ENCODE assay signal across 12 cellular contexts in genomic region chr5:169303119-169303515, GRCh38. TPM values are rescaled to one million over a fixed set of nuclear protein-coding genes. Genes with fewer than 3 reads are reported as not detected.
DNase-seq lines count a peak whose midpoint lies in the region; ATAC-seq and TF ChIP-seq lines count a peak whose summit lies in the region.
"Had no signal": no experiment of that assay in that cellular context is flagged by ENCODE, and none has a peak within 500 bp of the region (broad histone marks: within the 10 kb centered on the region; RNA-seq: fewer than 3 reads in every experiment).

No MANE protein-coding gene starts in this region.

- DNase-seq in activated CD4-positive, alpha-beta T cell treated with anti-CD3 and anti-CD28 coated beads, Interleukin-2, amount 10 ng/mL, durations not matched to agents 24 days and 14 days = peak; percentile 4
- no peak for DNase-seq in activated CD4-positive, alpha-beta T cell treated with anti-CD3 and anti-CD28 coated beads for 36 hours
- DNase-seq in amniotic epithelial cell (ENCODE audit: low read depth) = peak; percentile 57
- DNase-seq in hepatocyte (ENCODE audit: low spot score) = no peak
- no peak for DNase-seq in effector memory CD8-positive, alpha-beta T cell
- DNase-seq in vagina (ENCODE audit: extremely low spot score in 2 of 2) = no peak
- DNase-seq in stimulated activated CD8-positive, alpha-beta memory T cell treated with anti-CD3 and anti-CD28 coated beads, Interleukin-4, amount 100 ng/mL, for 48 hours = no peak
- no peak for DNase-seq in dermis blood vessel endothelial cell

- H3K27ac Mint-ChIP-seq in activated CD4-positive, alpha-beta T cell treated with anti-CD3 and anti-CD28 coated beads, Interleukin-2, amount 10 ng/mL, durations not matched to agents 24 days and 14 days = no peak overlapping the region
- H3K27ac Mint-ChIP-seq in activated CD4-positive, alpha-beta T cell treated with anti-CD3 and anti-CD28 coated beads for 36 hours = no peak overlapping the region
- H3K27ac Mint-ChIP-seq in effector memory CD8-positive, alpha-beta T cell = no peak overlapping the region
- H3K27ac Mint-ChIP-seq: CD8-positive, alpha-beta memory T cell; IgD-negative memory B cell had no signal

- no peak for ATAC-seq in activated CD4-positive, alpha-beta T cell treated with anti-CD3 and anti-CD28 coated beads for 36 hours
- no peak for ATAC-seq in effector memory CD8-positive, alpha-beta T cell (replicated peaks)

- H3K4me2 ChIP-seq in hepatocyte = no peak overlapping the region

- H3K4me3 ChIP-seq in hepatocyte = no peak overlapping the region
- no peak overlapping the region for H3K4me3 ChIP-seq in vagina
- H3K4me3 ChIP-seq: SK-N-MC had no signal

- peak overlapping the region; percentile 14 for H3K27ac ChIP-seq in hepatocyte
- H3K27ac ChIP-seq in vagina = no peak overlapping the region
- H3K27ac ChIP-seq: C4-2B, SK-N-MC had no signal

- TF ChIP-seq POLR2A in vagina (IDR thresholded peaks at IDR 0.05) = no peak

- no peaks in the 10 kb centered on the region for H3K36me3 Mint-ChIP-seq in activated CD4-positive, alpha-beta T cell treated with anti-CD3 and anti-CD28 coated beads, Interleukin-2, amount 10 ng/mL, durations not matched to agents 24 days and 14 days (ENCODE audit: low read depth)
- no peaks in the 10 kb centered on the region for H3K36me3 Mint-ChIP-seq in activated CD4-positive, alpha-beta T cell treated with anti-CD3 and anti-CD28 coated beads for 36 hours (ENCODE audit: low read depth)
- H3K36me3 Mint-ChIP-seq in effector memory CD8-positive, alpha-beta T cell (ENCODE audit: insufficient read depth) = peaks cover 4% of the 10 kb centered on the region
- H3K36me3 Mint-ChIP-seq: CD8-positive, alpha-beta memory T cell had no signal

- H4K20me1 ChIP-seq in hepatocyte (ENCODE audit: insufficient read depth, poor library complexity, severe bottlenecking) = no peaks in the 10 kb centered on the region

- no peaks in the 10 kb centered on the region for H3K9me3 ChIP-seq in hepatocyte (ENCODE audit: low read depth)
- no peaks in the 10 kb centered on the region for H3K9me3 ChIP-seq in vagina

- H3K9me2 ChIP-seq in hepatocyte (replicated peaks; ENCODE audit: insufficient read depth) = no peaks in the 10 kb centered on the region

- H3K79me2 ChIP-seq in hepatocyte = peaks cover 14% of the 10 kb centered on the region

- TF ChIP-seq CTCF in hepatocyte (IDR thresholded peaks at IDR 0.05; ENCODE audit: poor library complexity) (no peak), vagina (IDR thresholded peaks at IDR 0.05) (no peak)

- H3K27me3 ChIP-seq in hepatocyte = no peaks in the 10 kb centered on the region
- no peaks in the 10 kb centered on the region for H3K27me3 ChIP-seq in vagina

- no peaks in the 10 kb centered on the region for H3K36me3 ChIP-seq in hepatocyte (replicated peaks; ENCODE audit: insufficient read depth, low read depth)
- H3K36me3 ChIP-seq in vagina = no peaks in the 10 kb centered on the region

- peaks cover 46% of the 10 kb centered on the region for H3K27me3 Mint-ChIP-seq in activated CD4-positive, alpha-beta T cell treated with anti-CD3 and anti-CD28 coated beads, Interleukin-2, amount 10 ng/mL, durations not matched to agents 24 days and 14 days
- peaks cover 55% of the 10 kb centered on the region for H3K27me3 Mint-ChIP-seq in activated CD4-positive, alpha-beta T cell treated with anti-CD3 and anti-CD28 coated beads for 36 hours
- peaks cover 59 to 93% of the 10 kb centered on the region in 2 donors for H3K27me3 Mint-ChIP-seq in effector memory CD8-positive, alpha-beta T cell

- H3K4me3 Mint-ChIP-seq in activated CD4-positive, alpha-beta T cell treated with anti-CD3 and anti-CD28 coated beads, Interleukin-2, amount 10 ng/mL, durations not matched to agents 24 days and 14 days = no peak overlapping the region
- H3K4me3 Mint-ChIP-seq in activated CD4-positive, alpha-beta T cell treated with anti-CD3 and anti-CD28 coated beads for 36 hours = no peak overlapping the region
- no peak overlapping the region for H3K4me3 Mint-ChIP-seq in effector memory CD8-positive, alpha-beta T cell

- POLR2A ChIA-PET in activated CD4-positive, alpha-beta T cell treated with anti-CD3 and anti-CD28 coated beads for 36 hours (lab: Charles Lee) = no interaction called here

- H3K4me1 ChIP-seq in hepatocyte (ENCODE audit: insufficient read depth) (peaks cover 17% of the 10 kb centered on the region), vagina (peaks cover 27% of the 10 kb centered on the region)

- no peak overlapping the region for H2AFZ ChIP-seq in hepatocyte

- no peaks in the 10 kb centered on the region for H3K9me3 Mint-ChIP-seq in activated CD4-positive, alpha-beta T cell treated with anti-CD3 and anti-CD28 coated beads, Interleukin-2, amount 10 ng/mL, durations not matched to agents 24 days and 14 days
- no peaks in the 10 kb centered on the region for H3K9me3 Mint-ChIP-seq in activated CD4-positive, alpha-beta T cell treated with anti-CD3 and anti-CD28 coated beads for 36 hours (ENCODE audit: low read depth)
- no peaks in the 10 kb centered on the region for H3K9me3 Mint-ChIP-seq in effector memory CD8-positive, alpha-beta T cell
- H3K9me3 Mint-ChIP-seq: IgD-negative memory B cell had no signal

- intact Hi-C loops in activated CD4-positive, alpha-beta T cell treated with anti-CD3 and anti-CD28 coated beads, Interleukin-2, amount 10 ng/mL, durations not matched to agents 24 days and 14 days (cut with micrococcal nuclease) = loop anchor here (2.0 kb wide), 2 partner anchors 316 to 1034 kb away; no protein-coding TSS in a partner anchor
- intact Hi-C loops in activated CD4-positive, alpha-beta T cell treated with anti-CD3 and anti-CD28 coated beads for 36 hours (cut with DNase I, micrococcal nuclease) = loop anchor here in 1 of 2 experiments (2.0 to 5.0 kb wide), 2 partner anchors 316 to 624 kb away; no protein-coding TSS in a partner anchor
- intact Hi-C loops in vagina (cut with DNase I) = loop anchor here (5.0 kb wide), 1 partner anchor 316 kb away; no protein-coding TSS in a partner anchor

- CTCF ChIA-PET in activated CD4-positive, alpha-beta T cell treated with anti-CD3 and anti-CD28 coated beads for 36 hours (lab: Charles Lee) = interaction anchor here (1.1 to 2.1 kb wide), 5 partner anchors 9 to 315 kb away, joined by 3 to 8 read pairs (median 4); no protein-coding TSS in a partner anchor

- H3K4me1 Mint-ChIP-seq in activated CD4-positive, alpha-beta T cell treated with anti-CD3 and anti-CD28 coated beads, Interleukin-2, amount 10 ng/mL, durations not matched to agents 24 days and 14 days = no peaks in the 10 kb centered on the region
- H3K4me1 Mint-ChIP-seq in activated CD4-positive, alpha-beta T cell treated with anti-CD3 and anti-CD28 coated beads for 36 hours = peaks cover 13% of the 10 kb centered on the region
- peaks cover 4 to 10% of the 10 kb centered on the region in 2 donors for H3K4me1 Mint-ChIP-seq in effector memory CD8-positive, alpha-beta T cell (ENCODE audit: low read depth in 2 of 2)

RNA-seq across cellular contexts. Expression of gene SLIT3, which starts 2.2 kb away (rescaled TPM):
- 0.75 and 1.1 TPM in 2 replicates for total RNA-seq in activated CD4-positive, alpha-beta T cell treated with anti-CD3 and anti-CD28 coated beads, Interleukin-2, amount 10 ng/mL, durations not matched to agents 24 days and 14 days
- total RNA-seq in activated CD4-positive, alpha-beta T cell treated with anti-CD3 and anti-CD28 coated beads for 36 hours = 1 to 10 TPM; 5.4 to 7.3 TPM
- total RNA-seq in hepatocyte (43.8 and 58.4 TPM in 2 replicates), vagina (52.8 TPM), dermis blood vessel endothelial cell (0.05 TPM in 1 of 2 replicates, not detected in the other)
- 96.7 and 104 TPM in 2 replicates for polyA plus RNA-seq in hepatocyte
- polyA plus RNA-seq: CD8-positive, alpha-beta memory T cell; IgD-negative memory B cell had no signal

Comparison
In these comparisons a context has a peak if more than half of its experiments do, and no peak if none do; other contexts are left out.
1. DNase-seq: peak in activated CD4-positive, alpha-beta T cell treated with anti-CD3 and anti-CD28 coated beads, Interleukin-2, amount 10 ng/mL, durations not matched to agents 24 days and 14 days (single experiment) and amniotic epithelial cell (single experiment); none in activated CD4-positive, alpha-beta T cell treated with anti-CD3 and anti-CD28 coated beads for 36 hours (single experiment), hepatocyte (single experiment), effector memory CD8-positive, alpha-beta T cell (0 of 3), vagina (0 of 2), stimulated activated CD8-positive, alpha-beta memory T cell treated with anti-CD3 and anti-CD28 coated beads, Interleukin-4, amount 100 ng/mL, for 48 hours (single experiment) and dermis blood vessel endothelial cell (single experiment).